In genomic region chr17:8801135-8801840, GRCh38 we compare ENCODE assay signal across 1 cellular context.
A peak's percentile ranks its signal among the peaks of the same experiment; 100 is the strongest.
TF ChIP-seq lines count a peak whose summit lies in the region.

No MANE protein-coding gene starts in this region.

TF ChIP-seq in GM12878, 131 proteins besides CTCF, POLR2A, EP300 and RAD21:
- TF ChIP-seq GATAD2B (conservative IDR thresholded peaks at IDR 0.05; ENCODE audit: low read depth) (no peak), POLR2AphosphoS2 (IDR thresholded peaks at IDR 0.05; ENCODE audit: low read depth, low read length) (peak; percentile 38)
